In the genomic region with DNA sequence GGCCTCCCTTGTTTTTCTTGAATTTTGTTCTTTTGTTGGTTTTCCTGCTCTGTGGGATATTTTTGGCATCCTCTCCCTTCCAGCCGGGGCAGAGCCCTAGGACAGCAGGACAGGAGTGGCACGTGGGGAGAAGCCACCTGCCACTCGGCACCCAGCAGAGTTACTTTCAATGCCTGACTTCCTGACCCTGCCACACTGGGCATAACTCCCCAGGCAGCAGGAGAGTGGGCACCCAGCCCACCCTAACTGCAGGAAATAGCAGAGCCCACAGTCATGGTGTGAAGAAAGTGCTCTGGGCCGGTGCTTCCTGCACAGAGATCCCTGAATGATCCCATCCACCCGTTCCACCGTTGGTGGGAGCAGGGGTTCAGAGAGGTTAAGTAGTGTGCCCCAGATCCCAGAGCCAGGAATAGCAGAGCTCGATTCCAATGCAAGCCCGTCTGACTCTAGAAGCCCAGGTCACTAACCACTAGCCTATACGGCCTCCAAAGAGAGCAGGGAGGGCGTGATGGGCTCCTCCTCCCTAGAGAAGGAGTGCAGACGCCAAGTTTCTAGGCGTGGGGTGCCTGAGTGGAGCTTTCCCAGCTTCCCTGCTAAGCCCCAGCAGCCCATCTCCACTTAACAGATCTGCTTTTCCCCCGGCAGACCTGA, we compare ENCODE assay signal across 18 cellular contexts. TPM values are rescaled to one million over a fixed set of nuclear protein-coding genes. Genes with fewer than 3 reads are reported as not detected.
DNase-seq lines count a peak whose midpoint lies in the region; ATAC-seq, FAIRE-seq and TF ChIP-seq lines count a peak whose summit lies in the region.
"Had no signal": no experiment of that assay in that cellular context is flagged by ENCODE, and none has a peak within 500 bp of the region (broad histone marks: within the 10 kb centered on the region; RNA-seq: fewer than 3 reads in every experiment).

No MANE protein-coding gene starts in this region.

- H3K27ac ChIP-seq in esophagus muscularis mucosa (replicated peaks in 1 of 4): peak overlapping the region; percentile 11 to 66 (median 41)
- H3K27ac ChIP-seq in mesenchymal stem cell (ENCODE audit: low read length, poor library complexity, severe bottlenecking): no peak overlapping the region
- peak overlapping the region; percentile 39 for H3K27ac ChIP-seq in upper lobe of right lung
- peak overlapping the region in 1 of 2 donors; percentile 36 for H3K27ac ChIP-seq in small intestine (ENCODE audit: low read depth in 1 of 2, low read length in 1 of 2)
- H3K27ac ChIP-seq: parathyroid adenoma had no signal

- H2AK5ac ChIP-seq in mesenchymal stem cell (ENCODE audit: low read length, severe bottlenecking): peak overlapping the region; percentile 43

- H3K27me3 ChIP-seq in esophagus muscularis mucosa (peaks cover 0 to 19% (median 0%) of the 10 kb centered on the region in 4 donors), mesenchymal stem cell (ENCODE audit: control insufficient read depth in 1 of 2, insufficient read depth in 1 of 2, low read length in 2 of 2) (peaks cover 0 to 17% of the 10 kb centered on the region in 2 experiments), upper lobe of right lung (no peaks in the 10 kb centered on the region), small intestine (ENCODE audit: control insufficient read depth in 2 of 2, insufficient read depth in 2 of 2, low read length in 2 of 2) (no peaks in the 10 kb centered on the region)

- peaks cover 35% of the 10 kb centered on the region for H3K79me1 ChIP-seq in mesenchymal stem cell (replicated peaks; ENCODE audit: low read length, poor library complexity, severe bottlenecking)

- H3K4me1 ChIP-seq in esophagus muscularis mucosa: peaks cover 0 to 12% (median 2%) of the 10 kb centered on the region in 4 donors
- H3K4me1 ChIP-seq in mesenchymal stem cell (ENCODE audit: control insufficient read depth, insufficient read depth, low read depth, low read length): peaks cover 50% of the 10 kb centered on the region
- peaks cover 6% of the 10 kb centered on the region for H3K4me1 ChIP-seq in upper lobe of right lung
- no peaks in the 10 kb centered on the region for H3K4me1 ChIP-seq in small intestine (ENCODE audit: control insufficient read depth in 2 of 2, insufficient read depth in 1 of 2, low read depth in 1 of 2, low read length in 1 of 2)
- H3K4me1 ChIP-seq: parathyroid adenoma had no signal

- FAIRE-seq in small intestine (lab: Jason Lieb, UNC): no peak
- FAIRE-seq: GM18507 had no signal

- no peak overlapping the region for H2BK120ac ChIP-seq in mesenchymal stem cell (ENCODE audit: low read depth, low read length)

- H2BK5ac ChIP-seq in mesenchymal stem cell (ENCODE audit: low read depth, low read length, poor library complexity, severe bottlenecking): no peak overlapping the region

- TF ChIP-seq CTCF in esophagus muscularis mucosa (IDR thresholded peaks at IDR 0.05): no peak
- no peak for TF ChIP-seq CTCF in upper lobe of right lung (IDR thresholded peaks at IDR 0.05)

- H3K4me2 ChIP-seq in mesenchymal stem cell (ENCODE audit: low read length, poor library complexity, severe bottlenecking): no peak overlapping the region

- no peak overlapping the region for H4K8ac ChIP-seq in mesenchymal stem cell (ENCODE audit: low read length)

- no peak for TF ChIP-seq POLR2A in esophagus muscularis mucosa (IDR thresholded peaks at IDR 0.05; ENCODE audit: low read depth)

- H3K4me3 ChIP-seq in esophagus muscularis mucosa: no peak overlapping the region
- no peak overlapping the region for H3K4me3 ChIP-seq in mesenchymal stem cell (ENCODE audit: insufficient read depth in 1 of 2, low read depth in 1 of 2, low read length in 2 of 2)
- H3K4me3 ChIP-seq in upper lobe of right lung: no peak overlapping the region
- H3K4me3 ChIP-seq in small intestine (ENCODE audit: low read depth in 1 of 2, low read length in 2 of 2): no peak overlapping the region
- H3K4me3 ChIP-seq: coronary artery had no signal

- DNase-seq in NCI-H146 (lab: John Stamatoyannopoulos, UW) (peak; percentile 3), NCI-H146 treated with DMSO at 0.1 percent for 48 hours (lab: John Stamatoyannopoulos, UW; ENCODE audit: unreplicated experiment) (no peak), esophagus muscularis mucosa (ENCODE audit: extremely low spot score) (no peak), mesenchymal stem cell (no peak), upper lobe of right lung (peak; percentile 23), activated gamma-delta T cell treated with Interleukin-2 at 50 U/mL for 16 hours (no peak), small intestine (no peak)
- DNase-seq: 8988T; activated CD4-positive, CD25-positive, alpha-beta regulatory T cell; GDM1; NCI-H1105; stimulated activated CD4-positive, alpha-beta T cell treated with anti-CD3 and anti-CD28 coated beads, Interleukin-1b, Interleukin-23, amount 100 ng/mL, for 48 hours; stimulated activated CD8-positive, alpha-beta memory T cell treated with anti-CD3 and anti-CD28 coated beads, Interleukin-4, amount 100 ng/mL, for 48 hours had no signal

- no peak overlapping the region for H2BK12ac ChIP-seq in mesenchymal stem cell (ENCODE audit: low read length in 2 of 2)

- intact Hi-C loops in esophagus muscularis mucosa (cut with DNase I) (no loop called here), upper lobe of right lung (cut with DNase I) (no loop called here)

- H3K9ac ChIP-seq in mesenchymal stem cell (ENCODE audit: low read length): no peak overlapping the region
- H3K9ac ChIP-seq: parathyroid adenoma had no signal

- no peak overlapping the region for H2AFZ ChIP-seq in mesenchymal stem cell (ENCODE audit: low read depth, low read length)
- H2AFZ ChIP-seq: parathyroid adenoma had no signal

- 66% methylated on average over 13 of the region's 13 CpGs for WGBS in esophagus muscularis mucosa
- 77% methylated on average over 13 of the region's 13 CpGs for WGBS in mesenchymal stem cell
- WGBS in small intestine, 3 donors: 52 to 64% (median 55%) methylated on average over 13 of the region's 13 CpGs

- TF ChIP-seq EP300 in esophagus muscularis mucosa (IDR thresholded peaks at IDR 0.05): no peak

- no peak overlapping the region for H3K14ac ChIP-seq in mesenchymal stem cell (ENCODE audit: low read length in 2 of 2)

- H3K18ac ChIP-seq in mesenchymal stem cell (ENCODE audit: low read depth in 1 of 2, low read length in 2 of 2): no peak overlapping the region

- H3K9me3 ChIP-seq in esophagus muscularis mucosa: no peaks in the 10 kb centered on the region
- no peaks in the 10 kb centered on the region for H3K9me3 ChIP-seq in mesenchymal stem cell (ENCODE audit: control insufficient read depth, low read length)
- no peaks in the 10 kb centered on the region for H3K9me3 ChIP-seq in upper lobe of right lung
- H3K9me3 ChIP-seq in small intestine (ENCODE audit: control insufficient read depth, low read depth): no peaks in the 10 kb centered on the region

- no peak overlapping the region for H4K91ac ChIP-seq in mesenchymal stem cell (ENCODE audit: low read length)

- no peak overlapping the region for H2BK15ac ChIP-seq in mesenchymal stem cell (ENCODE audit: low read depth, poor library complexity, severe bottlenecking)

- peaks cover 0 to 68% (median 10%) of the 10 kb centered on the region in 4 donors for H3K36me3 ChIP-seq in esophagus muscularis mucosa
- peaks cover 0 to 63% of the 10 kb centered on the region in 2 experiments for H3K36me3 ChIP-seq in mesenchymal stem cell (ENCODE audit: control insufficient read depth in 1 of 2, insufficient read depth in 2 of 2, low read depth in 1 of 2, low read length in 2 of 2)
- no peaks in the 10 kb centered on the region for H3K36me3 ChIP-seq in upper lobe of right lung
- no peaks in the 10 kb centered on the region for H3K36me3 ChIP-seq in small intestine (ENCODE audit: control insufficient read depth in 2 of 2, insufficient read depth in 2 of 2, low read length in 2 of 2)

- no peak overlapping the region for H3K23ac ChIP-seq in mesenchymal stem cell (ENCODE audit: low read length in 2 of 2)

- H3K4ac ChIP-seq in mesenchymal stem cell (ENCODE audit: low read depth in 1 of 2, low read length in 2 of 2): no peak overlapping the region

- ATAC-seq in upper lobe of right lung: peak; percentile 40
- no peak for ATAC-seq in GM21360 (IDR thresholded peaks at IDR 0.05; ENCODE audit: unreplicated experiment)
- ATAC-seq: Panc1 had no signal

RNA-seq across cellular contexts. Expression of a gene that starts 8.2 kb away (rescaled TPM):
- total RNA-seq in esophagus muscularis mucosa (10 to 100 TPM; 26.4 to 36.2 (median 28.7) TPM), upper lobe of right lung (52.2 TPM)
- 18.3 TPM for polyA plus RNA-seq in mesenchymal stem cell (2013, experiment 1 of 2)
- 12.3 TPM for polyA plus RNA-seq in mesenchymal stem cell (2013, experiment 2 of 2)
- polyA plus RNA-seq in small intestine: 10 to 100 TPM; 16.7 to 49.7 (median 35.6) TPM

RNA-seq across cellular contexts. Expression of a gene that starts 20.9 kb away (rescaled TPM):
- total RNA-seq in esophagus muscularis mucosa: 10 to 100 TPM in 3 of 4 donors, 1 to 10 TPM in 1; 9.1 to 24.8 (median 19.3) TPM
- 0.06 TPM for polyA plus RNA-seq in mesenchymal stem cell (2013, experiment 1 of 2)
- polyA plus RNA-seq in mesenchymal stem cell (2013, experiment 2 of 2): 0.04 TPM
- 12.3 TPM for total RNA-seq in upper lobe of right lung
- polyA plus RNA-seq in small intestine: 1 to 10 TPM in 2 of 3 donors, under 1 TPM in 1; 0.45 to 9.3 (median 1.4) TPM

Comparison
In these comparisons a context has a peak if more than half of its experiments do, and no peak if none do; other contexts are left out.
1. DNase-seq: peak in NCI-H146 (single experiment) and upper lobe of right lung (single experiment); none in NCI-H146 treated with DMSO at 0.1 percent for 48 hours (single experiment), esophagus muscularis mucosa (single experiment), mesenchymal stem cell (single experiment), activated gamma-delta T cell treated with Interleukin-2 at 50 U/mL for 16 hours (single experiment) and small intestine (single experiment).